In the genomic region with DNA sequence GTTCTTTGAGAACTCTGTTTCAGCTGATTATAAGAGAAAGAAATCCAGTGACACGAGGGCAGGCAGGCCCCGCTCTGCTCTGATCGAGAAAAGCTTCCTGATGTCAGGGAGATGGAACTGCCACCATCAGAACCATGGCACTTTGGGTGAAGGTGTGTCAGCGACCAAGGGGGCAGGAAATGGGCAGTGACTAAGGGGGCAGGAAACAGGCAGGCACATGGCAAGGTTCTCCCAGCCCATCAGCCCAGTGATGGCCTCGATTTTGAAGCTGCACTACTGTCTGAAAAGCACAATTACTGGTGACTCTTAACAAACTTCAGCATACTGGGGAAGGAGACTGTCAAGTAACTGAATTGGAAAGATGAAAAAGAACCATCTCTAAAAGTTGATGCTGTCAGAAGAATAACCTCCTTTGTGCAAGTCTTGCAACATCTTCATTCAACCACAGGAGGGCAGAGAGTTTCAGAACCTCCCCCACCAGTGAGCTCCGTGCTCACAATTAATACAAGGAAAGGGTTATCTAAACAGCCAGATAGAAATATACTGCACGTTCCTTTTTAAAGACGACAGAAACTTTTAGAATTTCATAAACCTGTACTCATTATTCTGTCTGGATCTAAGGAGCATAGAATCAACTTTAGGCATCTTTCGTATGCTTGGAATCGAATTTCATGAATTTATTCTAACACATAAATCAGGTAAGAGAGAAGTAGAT, we compare ENCODE assay signal across 8 cellular contexts. TPM values are rescaled to one million over a fixed set of nuclear protein-coding genes. Genes with fewer than 3 reads are reported as not detected.
A peak's percentile ranks its signal among the peaks of the same experiment; 100 is the strongest.
DNase-seq lines count a peak whose midpoint lies in the region; ATAC-seq and TF ChIP-seq lines count a peak whose summit lies in the region.

No MANE protein-coding gene starts in this region.

- H3K9ac ChIP-seq in OCI-LY1 (ENCODE audit: low read length) = no peak overlapping the region

- H3K79me2 ChIP-seq in OCI-LY1 (ENCODE audit: insufficient read depth, low read length) = no peaks in the 10 kb centered on the region

- H3K9me3 ChIP-seq in OCI-LY1 (ENCODE audit: low read length) (no peaks in the 10 kb centered on the region), MG63 (no peaks in the 10 kb centered on the region)

- no peak overlapping the region for H3K27ac Mint-ChIP-seq in mesothelial cell of epicardium

- no peaks in the 10 kb centered on the region for H3K4me1 ChIP-seq in OCI-LY1 (ENCODE audit: insufficient read depth, low read length, severe bottlenecking)

- H3K27me3 ChIP-seq in OCI-LY1 (ENCODE audit: insufficient read depth, low read length) (no peaks in the 10 kb centered on the region), MG63 (no peaks in the 10 kb centered on the region)

- H4K20me1 ChIP-seq in OCI-LY1 (ENCODE audit: insufficient read depth, low read length) = no peaks in the 10 kb centered on the region

- H3K9me2 ChIP-seq in OCI-LY1 (ENCODE audit: low read depth, low read length) = no peaks in the 10 kb centered on the region

- peaks cover 17% of the 10 kb centered on the region for H3K36me3 Mint-ChIP-seq in mesothelial cell of epicardium

- peaks cover 8% of the 10 kb centered on the region for H3K4me1 Mint-ChIP-seq in mesothelial cell of epicardium

- H3K4me2 ChIP-seq in OCI-LY1 (ENCODE audit: low read length) = no peak overlapping the region

- no peak overlapping the region for H3K4me3 ChIP-seq in OCI-LY1 (ENCODE audit: low read depth, low read length, poor library complexity, severe bottlenecking)
- H3K4me3 ChIP-seq in MG63 = no peak overlapping the region

- peak; percentile 83 for ATAC-seq in GM18502 (IDR thresholded peaks at IDR 0.05; ENCODE audit: poor library complexity, unreplicated experiment)
- ATAC-seq in HG02943 (IDR thresholded peaks at IDR 0.05; ENCODE audit: low read depth, unreplicated experiment) = peak; percentile 67

- no peak overlapping the region for H2AFZ ChIP-seq in OCI-LY1 (ENCODE audit: low read length)

- no peaks in the 10 kb centered on the region for H3F3A ChIP-seq in OCI-LY1 (ENCODE audit: insufficient read depth, low read length)

- peak; percentile 68 for DNase-seq in dermis blood vessel endothelial cell
- DNase-seq in mesothelial cell of epicardium (ENCODE audit: low spot score in 2 of 2, unreplicated experiment in 2 of 2) = no peak
- DNase-seq in NCI-H1930 (lab: John Stamatoyannopoulos, UW) = no peak
- DNase-seq in MG63 = no peak

- peak; percentile 67 for TF ChIP-seq CTCF in C4-2B (conservative IDR thresholded peaks at IDR 0.05)
- TF ChIP-seq CTCF in OCI-LY1 (IDR thresholded peaks at IDR 0.05; ENCODE audit: low read length) = peak; percentile 61
- TF ChIP-seq CTCF in mesothelial cell of epicardium (IDR thresholded peaks at IDR 0.05; ENCODE audit: unreplicated experiment) = peak; percentile 36

- no peak overlapping the region for H3K27ac ChIP-seq in C4-2B
- H3K27ac ChIP-seq in OCI-LY1 (ENCODE audit: low read depth, low read length, poor library complexity, severe bottlenecking) = no peak overlapping the region

- no peaks in the 10 kb centered on the region for H3K27me3 Mint-ChIP-seq in mesothelial cell of epicardium (ENCODE audit: low read depth)

- peaks cover 67% of the 10 kb centered on the region for H3K36me3 ChIP-seq in OCI-LY1 (ENCODE audit: insufficient read depth, low read length)
- peaks cover 8% of the 10 kb centered on the region for H3K36me3 ChIP-seq in MG63

- H3K4me3 Mint-ChIP-seq in mesothelial cell of epicardium = no peak overlapping the region

- no peaks in the 10 kb centered on the region for H3K9me3 Mint-ChIP-seq in mesothelial cell of epicardium

RNA-seq across cellular contexts. Expression of a gene that starts 39.1 kb away (rescaled TPM):
- total RNA-seq in dermis blood vessel endothelial cell = 16.0 and 18.0 TPM in 2 replicates
- 28.7 to 33.7 TPM (median 31.3 TPM) in 3 replicates for total RNA-seq in mesothelial cell of epicardium
- total RNA-seq in MG63 (2014; rRNA removed; shearing (Covaris generic); ENCODE audit: low replicate concordance) = 6.9 and 8.1 TPM in 2 replicates

RNA-seq across cellular contexts. Expression of a gene that starts 40.2 kb away (rescaled TPM):
- not detected in 2 replicates for total RNA-seq in dermis blood vessel endothelial cell
- total RNA-seq in mesothelial cell of epicardium = not detected in 3 replicates
- not detected in 2 replicates for total RNA-seq in MG63 (2014; rRNA removed; shearing (Covaris generic); ENCODE audit: low replicate concordance)
